8 cellular contexts compared by ENCODE assay signal in the genomic region with DNA sequence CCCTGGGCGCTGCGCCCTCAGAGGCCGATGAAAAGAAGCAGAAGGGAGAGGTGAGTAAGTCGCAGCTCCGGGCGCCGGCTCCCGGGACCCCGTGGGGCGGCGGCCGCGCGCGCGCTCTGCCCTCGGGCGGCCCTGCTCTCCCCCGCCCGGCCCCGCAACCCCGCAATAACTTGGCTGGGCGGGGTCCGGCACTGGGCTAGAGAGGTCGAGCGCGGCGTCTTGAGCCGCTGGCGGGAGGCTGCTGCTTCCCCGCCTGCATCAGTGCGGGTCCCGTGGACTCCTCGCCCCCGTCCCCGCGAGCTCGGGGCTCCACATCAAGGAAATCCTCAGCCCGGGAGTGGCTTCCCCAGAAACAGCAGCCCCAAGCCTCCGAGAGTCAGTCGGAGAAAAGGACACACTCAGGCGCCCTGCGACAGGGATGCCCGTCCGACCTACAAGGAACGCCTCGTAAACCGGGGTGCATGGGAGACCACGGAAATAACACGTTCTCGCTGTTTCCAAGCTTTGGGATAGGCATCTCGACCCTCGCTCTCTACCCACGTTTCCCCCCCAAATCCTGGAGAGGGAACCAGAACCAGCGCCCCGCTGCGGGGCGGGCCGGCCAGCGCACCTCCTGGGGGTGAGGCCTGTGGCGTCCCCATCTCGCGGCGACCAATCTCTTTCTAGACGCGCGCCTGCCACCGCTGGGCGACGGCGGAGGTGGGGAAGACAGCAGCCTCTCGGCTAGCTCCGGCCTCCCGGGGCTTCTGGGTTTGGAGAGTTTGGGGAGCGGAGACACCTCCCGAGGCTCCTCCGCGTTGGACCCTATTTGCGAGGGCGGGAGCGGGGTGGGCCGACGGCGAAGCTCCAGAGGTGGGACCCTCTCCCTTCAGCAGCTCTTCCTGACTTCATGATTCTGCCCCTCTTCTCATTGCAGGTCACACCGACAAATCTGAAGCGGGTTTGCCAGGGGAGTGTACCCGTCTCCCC. TPM values are rescaled to one million over a fixed set of nuclear protein-coding genes. Genes with fewer than 3 reads are reported as not detected.
DNase-seq lines count a peak whose midpoint lies in the region; ATAC-seq, FAIRE-seq and TF ChIP-seq lines count a peak whose summit lies in the region.

No MANE protein-coding gene starts in this region.

- peak overlapping the region; percentile 74 for H3K4me3 ChIP-seq in CD4-positive, CD25-positive, alpha-beta regulatory T cell (ENCODE audit: low read depth, low read length)
- H3K4me3 ChIP-seq in pancreas: peak overlapping the region; percentile 46 to 81 (median 62)
- peak overlapping the region; percentile 71 to 83 for H3K4me3 ChIP-seq in vagina

- TF ChIP-seq CTCF in pancreas (IDR thresholded peaks at IDR 0.05): peak in 2 of 4 donors; percentile 9
- peak in 1 of 3 experiments; percentile 17 for TF ChIP-seq CTCF in vagina (IDR thresholded peaks at IDR 0.05)

- 0 to 1% methylated on average over 75 to 87 of the region's 87 CpGs for WGBS in pancreas, 2 donors

- intact Hi-C loops in Right ventricle myocardium inferior (cut with DNase I) (loop anchor here (10.0 kb wide), 1 partner anchor 273 kb away; a partner anchor contains a TSS), pancreas (cut with DNase I) (no loop called here), vagina (cut with DNase I) (no loop called here)

- H3K27ac ChIP-seq in CD4-positive, CD25-positive, alpha-beta regulatory T cell (ENCODE audit: insufficient read depth, low read length, poor library complexity, severe bottlenecking): peak overlapping the region; percentile 78
- H3K27ac ChIP-seq in pancreas (peak overlapping the region; percentile 75 to 89 (median 85)), vagina (peak overlapping the region; percentile 91)

- peak overlapping the region; percentile 92 to 98 (median 96) for H3K4me3 Mint-ChIP-seq in CD4-positive, CD25-positive, alpha-beta regulatory T cell

- no peaks in the 10 kb centered on the region for H3K36me3 ChIP-seq in CD4-positive, CD25-positive, alpha-beta regulatory T cell (ENCODE audit: control insufficient read depth, insufficient read depth, low read length)
- peaks cover 0 to 1% (median 0%) of the 10 kb centered on the region in 3 donors for H3K36me3 ChIP-seq in pancreas
- H3K36me3 ChIP-seq in vagina: no peaks in the 10 kb centered on the region

- FAIRE-seq in HTR-8/SVneo (lab: Jason Lieb, UNC): peak; percentile 62
- no peak for FAIRE-seq in pancreas (lab: Jason Lieb, UNC)

- no peak for TF ChIP-seq POLR2A in vagina (IDR thresholded peaks at IDR 0.05)

- H3K9me3 ChIP-seq in CD4-positive, CD25-positive, alpha-beta regulatory T cell (ENCODE audit: control insufficient read depth in 2 of 2, low read length in 2 of 2): no peaks in the 10 kb centered on the region
- H3K9me3 ChIP-seq in pancreas: no peaks in the 10 kb centered on the region
- no peaks in the 10 kb centered on the region for H3K9me3 ChIP-seq in vagina

- H3K4me1 Mint-ChIP-seq in CD4-positive, CD25-positive, alpha-beta regulatory T cell: peaks cover 0 to 42% (median 25%) of the 10 kb centered on the region in 4 donors

- no peaks in the 10 kb centered on the region for H3K27me3 ChIP-seq in CD4-positive, CD25-positive, alpha-beta regulatory T cell (ENCODE audit: control insufficient read depth, insufficient read depth, low read length)
- H3K27me3 ChIP-seq in pancreas (no peaks in the 10 kb centered on the region), vagina (no peaks in the 10 kb centered on the region)

- peaks cover 33% of the 10 kb centered on the region for H3K4me1 ChIP-seq in CD4-positive, CD25-positive, alpha-beta regulatory T cell (ENCODE audit: control insufficient read depth, insufficient read depth, low read length, poor library complexity, severe bottlenecking)
- H3K4me1 ChIP-seq in pancreas (peaks cover 6 to 23% (median 21%) of the 10 kb centered on the region in 3 donors), vagina (peaks cover 47% of the 10 kb centered on the region)

- H3K27ac Mint-ChIP-seq in CD4-positive, CD25-positive, alpha-beta regulatory T cell: peak overlapping the region; percentile 93 to 96 (median 94)

- no peaks in the 10 kb centered on the region for H3K27me3 Mint-ChIP-seq in CD4-positive, CD25-positive, alpha-beta regulatory T cell

- H3K9me3 Mint-ChIP-seq in CD4-positive, CD25-positive, alpha-beta regulatory T cell: peaks cover 0 to 2% (median 0%) of the 10 kb centered on the region in 7 donors

- DNase-seq in CD4-positive, CD25-positive, alpha-beta regulatory T cell: peak; percentile 66 to 84 (median 77)
- DNase-seq in HTR-8/SVneo (ENCODE audit: insufficient read length, low spot score) (no peak), SHP77 (lab: John Stamatoyannopoulos, UW) (peak; percentile 23 to 36), Right ventricle myocardium inferior (ENCODE audit: missing footprints) (peak; percentile 88), pancreas (peak; percentile 59 to 85 (median 70)), vagina (ENCODE audit: extremely low spot score in 2 of 2) (peak in 1 of 2 donors; percentile 88)
- peak; percentile 57 for DNase-seq in activated gamma-delta T cell treated with anti-CD3 and anti-CD28 coated beads, Interleukin-2, amount 50 U/mL, for 16 hours (ENCODE audit: low read depth)

- ATAC-seq in CD4-positive, CD25-positive, alpha-beta regulatory T cell (ENCODE audit: low read depth in 2 of 2): peak; percentile 59
- peak; percentile 44 for ATAC-seq in GM19438 (IDR thresholded peaks at IDR 0.05; ENCODE audit: low read depth, unreplicated experiment)
- peak; percentile 48 for ATAC-seq in Right ventricle myocardium inferior
- peak; percentile 33 to 52 (median 48) for ATAC-seq in pancreas

- H3K36me3 Mint-ChIP-seq in CD4-positive, CD25-positive, alpha-beta regulatory T cell: no peaks in the 10 kb centered on the region

RNA-seq across cellular contexts. Expression of a gene that starts 0.8 kb away (rescaled TPM):
- total RNA-seq in CD4-positive, CD25-positive, alpha-beta regulatory T cell: 9.9 TPM
- 1 to 10 TPM; 6.2 to 9.2 (median 7.4) TPM for polyA plus RNA-seq in CD4-positive, CD25-positive, alpha-beta regulatory T cell
- total RNA-seq in Right ventricle myocardium inferior: 7.1 TPM
- total RNA-seq in pancreas: 1 to 10 TPM; 4.6 to 9.6 (median 6.5) TPM
- 10 to 100 TPM in 1 of 2 donors, 1 to 10 TPM in 1; 3.9 to 10.6 TPM for polyA plus RNA-seq in pancreas
- 13.3 TPM for total RNA-seq in vagina

RNA-seq across cellular contexts. Expression of a gene that starts 0.9 kb away (rescaled TPM):
- 87.4 TPM for total RNA-seq in CD4-positive, CD25-positive, alpha-beta regulatory T cell
- 10 to 100 TPM; 22.2 to 36.4 (median 26.2) TPM for polyA plus RNA-seq in CD4-positive, CD25-positive, alpha-beta regulatory T cell
- 38.8 TPM for total RNA-seq in Right ventricle myocardium inferior
- total RNA-seq in pancreas: 10 to 100 TPM; 16.5 to 45.4 (median 21.5) TPM
- 100 to 1,000 TPM; 120 to 176 TPM for polyA plus RNA-seq in pancreas
- 61.1 TPM for total RNA-seq in vagina

RNA-seq across cellular contexts. Expression of a gene that starts 21.8 kb away (rescaled TPM):
- total RNA-seq in CD4-positive, CD25-positive, alpha-beta regulatory T cell: 41.5 TPM
- 1 to 10 TPM; 5.5 to 9.2 (median 6.4) TPM for polyA plus RNA-seq in CD4-positive, CD25-positive, alpha-beta regulatory T cell
- total RNA-seq in Right ventricle myocardium inferior (33.0 TPM), pancreas (10 to 100 TPM; 15.1 to 24.1 (median 18.0) TPM), vagina (39.8 TPM)
- 10 to 100 TPM; 26.4 to 27.6 TPM for polyA plus RNA-seq in pancreas

RNA-seq across cellular contexts. Expression of a gene that starts 25.3 kb away (rescaled TPM):
- 5.9 TPM for total RNA-seq in CD4-positive, CD25-positive, alpha-beta regulatory T cell
- polyA plus RNA-seq in CD4-positive, CD25-positive, alpha-beta regulatory T cell: under 1 TPM in 2 of 4 donors, not detected in 2; 0.05 to 0.18 TPM
- total RNA-seq in Right ventricle myocardium inferior (9.2 TPM), pancreas (1 to 10 TPM; 1.0 to 5.8 (median 2.8) TPM), vagina (7.9 TPM)
- polyA plus RNA-seq in pancreas: 1 to 10 TPM; 5.0 to 5.8 TPM

RNA-seq across cellular contexts. Expression of a gene that starts 55.1 kb away (rescaled TPM):
- total RNA-seq in CD4-positive, CD25-positive, alpha-beta regulatory T cell: 4.3 TPM
- polyA plus RNA-seq in CD4-positive, CD25-positive, alpha-beta regulatory T cell: under 1 TPM in 3 of 4 donors, not detected in 1; 0.15 to 0.52 (median 0.38) TPM
- total RNA-seq in Right ventricle myocardium inferior (93.2 TPM), pancreas (1 to 10 TPM in 1 of 6 donors, under 1 TPM in 5; 0.20 to 1.9 (median 0.53) TPM), vagina (23.6 TPM)
- 1 to 10 TPM; 3.7 to 4.4 TPM for polyA plus RNA-seq in pancreas
